25 cellular contexts compared by ENCODE assay signal in genomic region chr3:56122911-56123310, GRCh38.
"Had no signal": no experiment of that assay in that cellular context is flagged by ENCODE, and none has a peak within 500 bp of the region (broad histone marks: within the 10 kb centered on the region; RNA-seq: fewer than 3 reads in every experiment).

No MANE protein-coding gene starts in this region.

- H3K4me3 ChIP-seq: esophagus muscularis mucosa, gastroesophageal sphincter, left ventricle myocardium inferior, lower lobe of right lung, psoas muscle, right lobe of liver, spleen, testis, tibial nerve, upper lobe of right lung had no signal

- H3K36me3 Mint-ChIP-seq: naive thymus-derived CD4-positive, alpha-beta T cell; stimulated activated memory B cell treated with anti-CD40 and anti-IgM and Interleukin-4, amounts not matched to agents 10 μg/mL and 1 μg/mL and 100 μg/mL, for 72 hours had no signal

- H3K4me1 ChIP-seq: gastroesophageal sphincter, left ventricle myocardium inferior, lower lobe of right lung, psoas muscle, right lobe of liver, spleen, testis, upper lobe of right lung had no signal

- H3K27me3 ChIP-seq: esophagus muscularis mucosa, gastroesophageal sphincter, right lobe of liver, spleen, testis, tibial nerve, upper lobe of right lung had no signal

- H3K4me1 Mint-ChIP-seq: naive thymus-derived CD4-positive, alpha-beta T cell; stimulated activated memory B cell treated with anti-CD40 and anti-IgM and Interleukin-4, amounts not matched to agents 10 μg/mL and 1 μg/mL and 100 μg/mL, for 72 hours had no signal

- H3K27ac Mint-ChIP-seq: naive thymus-derived CD4-positive, alpha-beta T cell; nephron progenitor cell; stimulated activated memory B cell treated with anti-CD40 and anti-IgM and Interleukin-4, amounts not matched to agents 10 μg/mL and 1 μg/mL and 100 μg/mL, for 72 hours; stimulated activated naive CD8-positive, alpha-beta T cell treated with anti-CD3 and anti-CD28 coated beads, Interleukin-15, Interleukin-2, amounts not matched to agents 100 ng/mL and 50 ng/mL, for 24 hours had no signal

- DNase-seq: effector memory CD4-positive, alpha-beta T cell; foreskin fibroblast; glutamatergic neuron; kidney; left cardiac atrium; left ventricle myocardium inferior; lower lobe of right lung; mesenchymal stem cell; naive thymus-derived CD4-positive, alpha-beta T cell; nephron progenitor cell; psoas muscle; retina; right lobe of liver; spleen; stimulated activated CD4-positive, alpha-beta T cell treated with anti-CD3 and anti-CD28 coated beads, Interleukin-15, amount 100 ng/mL, for 24 hours; stimulated activated CD4-positive, alpha-beta T cell treated with anti-CD3 and anti-CD28 coated beads, Interleukin-1b, Interleukin-23, amount 100 ng/mL, for 48 hours; stimulated activated CD4-positive, alpha-beta T cell treated with anti-CD3 and anti-CD28 coated beads, Interleukin-4, amount 100 ng/mL, for 24 hours; testis; upper lobe of right lung had no signal

- H3K36me3 ChIP-seq: esophagus muscularis mucosa, gastroesophageal sphincter, left ventricle myocardium inferior, lower lobe of right lung, right lobe of liver, spleen, tibial nerve, upper lobe of right lung had no signal

- H3K4me3 Mint-ChIP-seq: naive thymus-derived CD4-positive, alpha-beta T cell; nephron progenitor cell; stimulated activated memory B cell treated with anti-CD40 and anti-IgM and Interleukin-4, amounts not matched to agents 10 μg/mL and 1 μg/mL and 100 μg/mL, for 72 hours; stimulated activated naive CD8-positive, alpha-beta T cell treated with anti-CD3 and anti-CD28 coated beads, Interleukin-15, Interleukin-2, amounts not matched to agents 100 ng/mL and 50 ng/mL, for 24 hours had no signal

- H3K27ac ChIP-seq: epithelial cell of prostate, esophagus muscularis mucosa, gastroesophageal sphincter, left ventricle myocardium inferior, lower lobe of right lung, psoas muscle, right lobe of liver, spleen, testis, tibial nerve, upper lobe of right lung had no signal

- ATAC-seq: gastroesophageal sphincter; left cardiac atrium; lower lobe of right lung; naive thymus-derived CD4-positive, alpha-beta T cell; psoas muscle; right lobe of liver; stimulated activated memory B cell treated with anti-CD40 and anti-IgM and Interleukin-4, amounts not matched to agents 10 μg/mL and 1 μg/mL and 100 μg/mL, for 72 hours; upper lobe of right lung had no signal

- FAIRE-seq: kidney had no signal

- H3K9me3 ChIP-seq: esophagus muscularis mucosa, gastroesophageal sphincter, lower lobe of right lung, psoas muscle, right lobe of liver, spleen, testis, tibial nerve, upper lobe of right lung had no signal
